ENCODE assay signal across 8 cellular contexts in genomic region chr15:91942676-91943417, GRCh38.
DNase-seq lines count a peak whose midpoint lies in the region; ATAC-seq and TF ChIP-seq lines count a peak whose summit lies in the region.

No MANE protein-coding gene starts in this region.

- H3K27ac ChIP-seq in HL-60 (replicated peaks), result peak overlapping the region; percentile 58
- H3K27ac ChIP-seq in SK-N-SH (ENCODE audit: low read depth in 2 of 2, low read length in 1 of 2), result no peak overlapping the region
- peak overlapping the region; percentile 52 to 66 for H3K27ac ChIP-seq in mucosa of rectum (ENCODE audit: low read depth in 2 of 2, low read length in 2 of 2)
- H3K27ac ChIP-seq in upper lobe of right lung, result peak overlapping the region; percentile 87

- peak; percentile 98 for ATAC-seq in effector memory CD8-positive, alpha-beta T cell (replicated peaks)
- ATAC-seq in upper lobe of right lung, result peak; percentile 84

- H3K36me3 Mint-ChIP-seq in effector memory CD8-positive, alpha-beta T cell (ENCODE audit: insufficient read depth), result no peaks in the 10 kb centered on the region

- 0 out of 2 replicates have a peak, but pooled peaks cover 5% of the 10 kb centered on the region for H4K20me1 ChIP-seq in SK-N-SH (ENCODE audit: insufficient read depth)

- H3K27me3 ChIP-seq in HL-60 (ENCODE audit: insufficient read depth, poor library complexity, severe bottlenecking) (no peaks in the 10 kb centered on the region), SK-N-SH (ENCODE audit: insufficient read depth) (no peaks in the 10 kb centered on the region), mucosa of rectum (ENCODE audit: control insufficient read depth in 2 of 2, insufficient read depth in 2 of 2, low read length in 2 of 2) (no peaks in the 10 kb centered on the region), upper lobe of right lung (no peaks in the 10 kb centered on the region)

- TF ChIP-seq CTCF in HL-60 (IDR thresholded peaks at IDR 0.05; ENCODE audit: insufficient read depth, low read length) (no peak), SK-N-SH (IDR thresholded peaks at IDR 0.05) (no peak), upper lobe of right lung (IDR thresholded peaks at IDR 0.05) (no peak)

- peak overlapping the region; percentile 16 for H3K4me3 ChIP-seq in HL-60 (replicated peaks; ENCODE audit: insufficient read depth, low read length)
- no peak overlapping the region for H3K4me3 ChIP-seq in SK-N-SH (ENCODE audit: low read depth in 2 of 2, low read length in 1 of 2)
- peak overlapping the region in 1 of 2 donors; percentile 56 for H3K4me3 ChIP-seq in mucosa of rectum (ENCODE audit: low read length in 2 of 2)
- H3K4me3 ChIP-seq in upper lobe of right lung, result peak overlapping the region; percentile 14

- H3K27ac Mint-ChIP-seq in effector memory CD8-positive, alpha-beta T cell, result peak overlapping the region; percentile 61 to 90

- H3K36me3 ChIP-seq in SK-N-SH (replicated peaks in 1 of 2; ENCODE audit: control insufficient read depth in 1 of 2, insufficient read depth in 2 of 2, low read length in 1 of 2), result no peaks in the 10 kb centered on the region
- no peaks in the 10 kb centered on the region for H3K36me3 ChIP-seq in mucosa of rectum (ENCODE audit: control insufficient read depth in 2 of 2, insufficient read depth in 2 of 2, low read length in 2 of 2)
- H3K36me3 ChIP-seq in upper lobe of right lung, result no peaks in the 10 kb centered on the region

- no peaks in the 10 kb centered on the region for H3K27me3 Mint-ChIP-seq in effector memory CD8-positive, alpha-beta T cell

- TF ChIP-seq EP300 in SK-N-SH (IDR thresholded peaks at IDR 0.05; ENCODE audit: borderline replicate concordance in 1 of 2, low read depth in 1 of 2, low read length in 1 of 2), result no peak

- no peaks in the 10 kb centered on the region for H3K9me2 ChIP-seq in SK-N-SH

- H3K4me1 ChIP-seq in SK-N-SH (ENCODE audit: control insufficient read depth in 1 of 2, insufficient read depth in 2 of 2, low read depth in 1 of 2, low read length in 1 of 2), result peaks cover 4 to 21% of the 10 kb centered on the region in 2 experiments; a peak in 2 of 4 replicates
- peaks cover 36 to 46% of the 10 kb centered on the region in 2 donors for H3K4me1 ChIP-seq in mucosa of rectum (ENCODE audit: control insufficient read depth in 2 of 2, insufficient read depth in 2 of 2, low read length in 2 of 2)
- H3K4me1 ChIP-seq in upper lobe of right lung, result peaks cover 94% of the 10 kb centered on the region

- H3K9ac ChIP-seq in SK-N-SH, result no peak overlapping the region
- H3K9ac ChIP-seq in mucosa of rectum (ENCODE audit: low read depth in 1 of 2, low read length in 2 of 2), result peak overlapping the region; percentile 9 to 26

- intact Hi-C loops in upper lobe of right lung (cut with DNase I), result no loop called here

- POLR2A ChIA-PET in SK-N-SH (lab: Yijun Ruan, JAX), result no interaction called here

- peaks cover 23% of the 10 kb centered on the region for H3K79me2 ChIP-seq in SK-N-SH (ENCODE audit: insufficient read depth)

- H3K4me2 ChIP-seq in SK-N-SH, result peak overlapping the region; percentile 26

- CTCF ChIA-PET in SK-N-SH (lab: Yijun Ruan, JAX), result interaction anchor here (0.8 to 0.9 kb wide), 2 partner anchors 24 to 75 kb away, joined by 3 read pairs; no protein-coding TSS in a partner anchor

- H3F3A ChIP-seq in SK-N-SH (replicated peaks; ENCODE audit: insufficient read depth), result no peaks in the 10 kb centered on the region

- no peaks in the 10 kb centered on the region for H3K9me3 Mint-ChIP-seq in effector memory CD8-positive, alpha-beta T cell

- no peak overlapping the region for H2AFZ ChIP-seq in SK-N-SH (ENCODE audit: low read depth)

- H3K9me3 ChIP-seq in SK-N-SH (no peaks in the 10 kb centered on the region), mucosa of rectum (ENCODE audit: control insufficient read depth in 2 of 2, low read length in 2 of 2) (no peaks in the 10 kb centered on the region), upper lobe of right lung (no peaks in the 10 kb centered on the region)

- TF ChIP-seq RAD21 in SK-N-SH (IDR thresholded peaks at IDR 0.05; ENCODE audit: low read length), result no peak

- WGBS in SK-N-SH (ENCODE audit: low lambda C conversion rate), result 57% methylated on average over 8 of the region's 10 CpGs

- H3K4me3 Mint-ChIP-seq in effector memory CD8-positive, alpha-beta T cell, result peak overlapping the region; percentile 67 to 73

- H3K4me1 Mint-ChIP-seq in effector memory CD8-positive, alpha-beta T cell (ENCODE audit: low read depth in 2 of 2), result peaks cover 65 to 73% of the 10 kb centered on the region in 2 donors

- DNase-seq in NCI-H2227 (lab: John Stamatoyannopoulos, UW; ENCODE audit: unreplicated experiment), result peak; percentile 7
- DNase-seq in NCI-H2227 treated with DMSO at 0.1 percent for 48 hours (lab: John Stamatoyannopoulos, UW), result no peak
- DNase-seq in HL-60 (ENCODE audit: low read depth in 1 of 2, low spot score in 1 of 2), result peak; percentile 94 to 96
- DNase-seq in SK-N-SH, result no peak
- DNase-seq in effector memory CD8-positive, alpha-beta T cell, result peak; percentile 41 to 49 (median 42)
- peak; percentile 81 for DNase-seq in upper lobe of right lung
- no peak for DNase-seq in SHP77 (lab: John Stamatoyannopoulos, UW)

TF ChIP-seq in SK-N-SH, 30 proteins besides CTCF, POLR2A, EP300 and RAD21:
- TF ChIP-seq RXRA (IDR thresholded peaks at IDR 0.05; ENCODE audit: borderline replicate concordance, low read depth), result no peak
- no peak for TF ChIP-seq TEAD4 (IDR thresholded peaks at IDR 0.05; ENCODE audit: borderline replicate concordance, insufficient read depth)
- no peak for TF ChIP-seq GATA2 (CRISPR knock-in tag; IDR thresholded peaks at IDR 0.05)
- TF ChIP-seq SMC3 (IDR thresholded peaks at IDR 0.05; ENCODE audit: low read depth, low read length), result no peak
- TF ChIP-seq YY1 (IDR thresholded peaks at IDR 0.05; ENCODE audit: low read depth), result no peak
- TF ChIP-seq NFIC (IDR thresholded peaks at IDR 0.05; ENCODE audit: borderline replicate concordance), result no peak
- no peak for TF ChIP-seq ELF1 (IDR thresholded peaks at IDR 0.05)
- no peak for TF ChIP-seq TAF1 (IDR thresholded peaks at IDR 0.05; ENCODE audit: borderline replicate concordance, low read depth, low read length)
- TF ChIP-seq FOSL2 (IDR thresholded peaks at IDR 0.05; ENCODE audit: borderline replicate concordance, low read depth), result no peak
- no peak for TF ChIP-seq RCOR1 (IDR thresholded peaks at IDR 0.05; ENCODE audit: low read length)
- TF ChIP-seq USF1 (IDR thresholded peaks at IDR 0.05; ENCODE audit: borderline replicate concordance, low read depth), result no peak
- no peak for TF ChIP-seq ZBTB33 (IDR thresholded peaks at IDR 0.05; ENCODE audit: borderline replicate concordance, low read depth)
- TF ChIP-seq NRF1 (IDR thresholded peaks at IDR 0.05; ENCODE audit: low read depth, low read length), result no peak

Comparison
In these comparisons a context has a peak if more than half of its experiments do, and no peak if none do; other contexts are left out.
1. DNase-seq: peak in NCI-H2227 (single experiment), HL-60 (2 of 2), effector memory CD8-positive, alpha-beta T cell (3 of 3) and upper lobe of right lung (single experiment); none in NCI-H2227 treated with DMSO at 0.1 percent for 48 hours (single experiment), SK-N-SH (single experiment) and SHP77 (0 of 2).
2. H3K27ac ChIP-seq: peak in HL-60 (single experiment), mucosa of rectum (2 of 2) and upper lobe of right lung (single experiment); none in SK-N-SH (0 of 2).
3. H3K4me3 ChIP-seq: peak in HL-60 (single experiment) and upper lobe of right lung (single experiment); none in SK-N-SH (0 of 2).